24 cellular contexts compared by ENCODE assay signal in the genomic region with DNA sequence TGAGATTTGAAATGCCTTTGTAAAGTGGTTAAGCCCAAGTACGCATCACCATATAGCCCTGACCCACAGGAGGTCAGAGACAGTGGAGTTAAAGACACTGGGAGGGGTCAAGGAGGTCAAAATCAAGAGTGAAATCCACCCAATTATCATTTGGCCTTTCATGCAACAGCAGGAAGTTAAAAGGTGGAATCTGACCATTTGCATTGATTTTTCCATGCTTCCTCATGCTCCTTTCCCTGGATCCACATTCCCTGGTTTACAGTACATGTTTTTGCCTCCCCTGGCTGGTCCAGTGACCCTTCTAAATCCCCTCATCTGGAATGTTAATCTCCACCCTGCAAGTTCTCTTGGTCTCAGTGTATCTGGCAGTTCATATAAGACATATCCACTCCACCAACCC.
"Had no signal": no experiment of that assay in that cellular context is flagged by ENCODE, and none has a peak within 500 bp of the region (broad histone marks: within the 10 kb centered on the region; RNA-seq: fewer than 3 reads in every experiment).

No MANE protein-coding gene starts in this region.

- H3K4me1 Mint-ChIP-seq: activated CD4-positive, alpha-beta T cell treated with anti-CD3 and anti-CD28 coated beads, Interleukin-2, amount 10 ng/mL, durations not matched to agents 7 days and 5 days; activated naive CD8-positive, alpha-beta T cell treated with anti-CD3 and anti-CD28 coated beads for 36 hours; central memory CD8-positive, alpha-beta T cell had no signal

- H3K9me3 Mint-ChIP-seq: activated CD4-positive, alpha-beta T cell treated with anti-CD3 and anti-CD28 coated beads, Interleukin-2, amount 10 ng/mL, durations not matched to agents 7 days and 5 days; activated naive CD8-positive, alpha-beta T cell treated with anti-CD3 and anti-CD28 coated beads for 36 hours; activated T-cell treated with anti-CD3 and anti-CD28 coated beads, Interleukin-2, amount 50 U/mL, for 4 hours; activated T-helper 1 cell treated with anti-CD3 and anti-CD28 coated beads, Interleukin-12 subunit alpha, Interleukin-12 subunit beta, Interleukin-2, Interleukin-4 antibody, amounts not matched to agents 30 ng/mL and 10 ng/mL and 1 ng/mL, durations not matched to agents 14 hours and 24 hours and 36 hours had no signal

- H3K36me3 Mint-ChIP-seq: activated naive CD8-positive, alpha-beta T cell treated with anti-CD3 and anti-CD28 coated beads for 36 hours had no signal

- H3K27ac ChIP-seq: brain microvascular endothelial cell, SJCRH30, SK-N-MC had no signal

- H3K27ac Mint-ChIP-seq: activated CD4-positive, alpha-beta T cell treated with anti-CD3 and anti-CD28 coated beads, Interleukin-2, amount 10 ng/mL, durations not matched to agents 7 days and 5 days; activated naive CD8-positive, alpha-beta T cell treated with anti-CD3 and anti-CD28 coated beads for 36 hours; activated T-helper 1 cell treated with anti-CD3 and anti-CD28 coated beads, Interleukin-12 subunit alpha, Interleukin-12 subunit beta, Interleukin-2, Interleukin-4 antibody, amounts not matched to agents 30 ng/mL and 10 ng/mL and 1 ng/mL, durations not matched to agents 14 hours and 24 hours and 36 hours had no signal

- H3K27me3 Mint-ChIP-seq: activated naive CD8-positive, alpha-beta T cell treated with anti-CD3 and anti-CD28 coated beads for 36 hours had no signal

- H3K27me3 ChIP-seq: brain microvascular endothelial cell, SJCRH30 had no signal

- H3K4me3 Mint-ChIP-seq: activated CD4-positive, alpha-beta T cell treated with anti-CD3 and anti-CD28 coated beads, Interleukin-2, amount 10 ng/mL, durations not matched to agents 7 days and 5 days; activated naive CD8-positive, alpha-beta T cell treated with anti-CD3 and anti-CD28 coated beads for 36 hours; activated T-cell treated with anti-CD3 and anti-CD28 coated beads, Interleukin-2, amount 50 U/mL, for 4 hours; activated T-helper 1 cell treated with anti-CD3 and anti-CD28 coated beads, Interleukin-12 subunit alpha, Interleukin-12 subunit beta, Interleukin-2, Interleukin-4 antibody, amounts not matched to agents 30 ng/mL and 10 ng/mL and 1 ng/mL, durations not matched to agents 14 hours and 24 hours and 36 hours; central memory CD8-positive, alpha-beta T cell had no signal

- ATAC-seq: activated T-cell treated with anti-CD3 and anti-CD28 coated beads, Interleukin-2, amount 50 U/mL, for 4 hours; Panc1 had no signal

- H3K36me3 ChIP-seq: brain microvascular endothelial cell, SJCRH30 had no signal

- H3K4me1 ChIP-seq: SJCRH30 had no signal

- DNase-seq: activated CD4-positive, alpha-beta T cell treated with anti-CD3 and anti-CD28 coated beads, Interleukin-2, amount 10 ng/mL, durations not matched to agents 7 days and 5 days; activated CD4-positive, alpha-beta T cell treated with anti-CD3 and anti-CD28 coated beads, Interleukin-2, amount 50 U/mL, for 48 hours; activated CD8-positive, alpha-beta memory T cell treated with anti-CD3 and anti-CD28 coated beads, Interleukin-2, amount 50 U/mL, for 4 hours; activated gamma-delta T cell treated with Interleukin-2 at 50 U/mL for 16 hours; activated naive CD4-positive, alpha-beta T cell treated with anti-CD3 and anti-CD28 coated beads, Interleukin-2, amount 50 U/mL, for 16 hours; activated naive CD8-positive, alpha-beta T cell treated with anti-CD3 and anti-CD28 coated beads for 36 hours; activated T-cell treated with anti-CD3 and anti-CD28 coated beads for 4 hours; activated T-cell treated with anti-CD3 and anti-CD28 coated beads, Interleukin-2, amount 50 U/mL, for 4 hours; amniotic stem cell; aorta; brain microvascular endothelial cell; Karpas-422; KBM-7; NCI-H1436; NCI-H1694; NCI-H345; NCI-H524 treated with DMSO at 0.1 percent for 48 hours; SHP77; SJCRH30; T1000 had no signal

- H3K9me3 ChIP-seq: SJCRH30 had no signal

- H3K4me3 ChIP-seq: SJCRH30, SK-N-MC had no signal
